Comparison of ENCODE assay signal across 2 cellular contexts in genomic region chr19:16309653-16310052, GRCh38.
TF ChIP-seq lines count a peak whose summit lies in the region.

No MANE protein-coding gene starts in this region.

TF ChIP-seq in HEK293, 187 proteins besides CTCF, POLR2A, EP300 and RAD21:
- TF ChIP-seq HOXD13 (CRISPR knock-in tag; IDR thresholded peaks at IDR 0.05; ENCODE audit: borderline replicate concordance) (no peak), ZNF140 (tag by site-specific recombination; IDR thresholded peaks at IDR 0.05) (no peak), ZBTB17 (tag by site-specific recombination; IDR thresholded peaks at IDR 0.05) (no peak), ELK4 (IDR thresholded peaks at IDR 0.05; ENCODE audit: borderline replicate concordance, low read depth, low read length) (no peak), SALL2 (tag by site-specific recombination; IDR thresholded peaks at IDR 0.05; ENCODE audit: borderline replicate concordance) (no peak), REST (tag by site-specific recombination; IDR thresholded peaks at IDR 0.05) (no peak), ZNF677 (tag by site-specific recombination; IDR thresholded peaks at IDR 0.05) (no peak), ZNF146 (tag by site-specific recombination; IDR thresholded peaks at IDR 0.05) (peak; percentile 95)
TF ChIP-seq in HEK293: peak in this region for 1.

TF ChIP-seq in K562, 482 proteins besides CTCF, POLR2A, EP300 and RAD21:
- TF ChIP-seq ZNF146 (CRISPR knock-in tag; IDR thresholded peaks at IDR 0.05; ENCODE audit: unreplicated experiment) (peak; percentile 76), ETV1 (tag; conservative IDR thresholded peaks at IDR 0.05; ENCODE audit: low read depth) (no peak), TCF7L2 (IDR thresholded peaks at IDR 0.05; ENCODE audit: low read depth, low read length) (no peak), ZNF75A (CRISPR knock-in tag; IDR thresholded peaks at IDR 0.05) (no peak)
